Comparison of ENCODE assay signal across 8 cellular contexts in the genomic region with DNA sequence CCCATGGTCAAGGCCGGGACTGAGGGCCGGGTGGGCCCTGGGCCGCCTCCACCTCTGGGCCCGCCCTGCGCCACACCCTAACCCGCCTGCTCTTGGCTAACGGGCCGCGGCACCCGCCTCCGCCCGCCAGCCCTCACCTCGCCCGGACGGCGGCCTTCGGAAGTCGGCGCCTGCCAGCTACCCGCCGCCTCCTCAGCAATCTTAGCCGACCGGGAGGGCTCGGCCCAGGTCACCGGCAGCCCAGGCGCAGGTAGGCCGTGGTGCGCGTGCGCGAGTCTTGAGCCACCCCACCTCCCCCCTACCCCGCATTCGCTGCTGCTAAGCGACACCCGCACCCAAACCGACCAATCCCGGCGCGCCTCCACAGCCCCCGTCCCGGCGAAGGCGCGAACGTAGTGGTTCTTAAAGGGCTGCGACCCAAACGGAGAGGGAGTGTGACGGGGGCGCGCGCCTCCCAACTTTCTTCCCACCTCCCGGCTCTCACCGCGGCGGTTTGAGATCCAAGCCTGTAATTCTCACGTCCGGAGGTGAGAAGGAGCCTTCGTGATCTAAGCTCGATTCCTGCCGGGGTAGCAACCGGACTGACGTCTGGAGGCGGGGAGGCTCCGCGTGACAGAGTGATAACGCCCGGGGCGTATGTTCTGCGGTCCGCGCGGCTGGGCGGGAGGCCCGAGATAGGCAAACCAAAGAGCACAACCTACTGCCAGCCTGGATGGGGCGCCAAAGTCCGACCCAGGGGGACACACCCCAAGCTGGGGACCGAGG. TPM values are rescaled to one million over a fixed set of nuclear protein-coding genes. Genes with fewer than 3 reads are reported as not detected.
DNase-seq lines count a peak whose midpoint lies in the region; ATAC-seq and TF ChIP-seq lines count a peak whose summit lies in the region.

A gene with protein sequence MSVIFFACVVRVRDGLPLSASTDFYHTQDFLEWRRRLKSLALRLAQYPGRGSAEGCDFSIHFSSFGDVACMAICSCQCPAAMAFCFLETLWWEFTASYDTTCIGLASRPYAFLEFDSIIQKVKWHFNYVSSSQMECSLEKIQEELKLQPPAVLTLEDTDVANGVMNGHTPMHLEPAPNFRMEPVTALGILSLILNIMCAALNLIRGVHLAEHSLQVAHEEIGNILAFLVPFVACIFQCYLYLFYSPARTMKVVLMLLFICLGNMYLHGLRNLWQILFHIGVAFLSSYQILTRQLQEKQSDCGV (minus strand): TSS at position 259 of the 765 bp plus-strand sequence. CDS start 12,921 bp downstream, outside the sequence.

- no peak for TF ChIP-seq EP300 in Ishikawa (IDR thresholded peaks at IDR 0.05; ENCODE audit: borderline replicate concordance)

- peak within 1 kb of the TSS; percentile 89 for H3K4me3 Mint-ChIP-seq in activated T-cell treated with anti-CD3 and anti-CD28 coated beads, Interleukin-2, amount 50 U/mL, for 4 hours

- H3K9me3 Mint-ChIP-seq in activated T-cell treated with anti-CD3 and anti-CD28 coated beads, Interleukin-2, amount 50 U/mL, for 4 hours: peaks cover 3% of the 10 kb centered on the region

- H3K4me1 Mint-ChIP-seq in activated T-cell treated with anti-CD3 and anti-CD28 coated beads, Interleukin-2, amount 50 U/mL, for 4 hours (ENCODE audit: low read depth): peaks cover 40% of the 10 kb centered on the region

- peak; percentile 85 for DNase-seq in DMS53 (lab: John Stamatoyannopoulos, UW)
- peak; percentile 93 for DNase-seq in activated T-cell treated with anti-CD3 and anti-CD28 coated beads, Interleukin-2, amount 50 U/mL, for 4 hours
- DNase-seq in myocyte (ENCODE audit: low read depth): peak; percentile 96
- peak; percentile 94 to 96 for DNase-seq in stimulated activated CD8-positive, alpha-beta memory T cell treated with anti-CD3 and anti-CD28 coated beads, Interleukin-7, amount 100 ng/mL, for 48 hours (ENCODE audit: extremely low read depth in 1 of 2, low read depth in 1 of 2)

- H3K27me3 Mint-ChIP-seq in activated T-cell treated with anti-CD3 and anti-CD28 coated beads, Interleukin-2, amount 50 U/mL, for 4 hours (ENCODE audit: low read depth): no peaks in the 10 kb centered on the region

- TF ChIP-seq RAD21 in Ishikawa (IDR thresholded peaks at IDR 0.05; ENCODE audit: low read depth): peak; percentile 50

- ATAC-seq in GM21576 (IDR thresholded peaks at IDR 0.05; ENCODE audit: unreplicated experiment) (peak; percentile 89), esophagus mucosa (peak; percentile 95)
- peak; percentile 93 to 95 for ATAC-seq in activated T-cell treated with anti-CD3 and anti-CD28 coated beads, Interleukin-2, amount 50 U/mL, for 4 hours

- H3K36me3 Mint-ChIP-seq in activated T-cell treated with anti-CD3 and anti-CD28 coated beads, Interleukin-2, amount 50 U/mL, for 4 hours (ENCODE audit: insufficient read depth): peaks cover 10% of the 10 kb centered on the region

TF ChIP-seq in Ishikawa, 13 proteins besides CTCF, POLR2A, EP300 and RAD21 (continues in another document):
- TF ChIP-seq, protein P1, sequence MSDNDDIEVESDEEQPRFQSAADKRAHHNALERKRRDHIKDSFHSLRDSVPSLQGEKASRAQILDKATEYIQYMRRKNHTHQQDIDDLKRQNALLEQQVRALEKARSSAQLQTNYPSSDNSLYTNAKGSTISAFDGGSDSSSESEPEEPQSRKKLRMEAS (IDR thresholded peaks at IDR 0.05): peak; percentile 67
- TF ChIP-seq CEBPB (IDR thresholded peaks at IDR 0.05) (no peak), REST (IDR thresholded peaks at IDR 0.05; ENCODE audit: low read depth) (no peak), FOXM1 (IDR thresholded peaks at IDR 0.05; ENCODE audit: borderline replicate concordance, low read depth) (no peak), TEAD4 (IDR thresholded peaks at IDR 0.05) (0 out of 2 replicates have a peak, but pooled peaks have one; percentile 13), TCF12 (IDR thresholded peaks at IDR 0.05; ENCODE audit: low read depth) (no peak; the same call in 1 of the 2 replicates), EGR1 (IDR thresholded peaks at IDR 0.05) (peak; percentile 70), YY1 (IDR thresholded peaks at IDR 0.05; ENCODE audit: low read depth) (0 out of 2 replicates have a peak, but pooled peaks have one; percentile 35)
- TF ChIP-seq, protein P2, sequence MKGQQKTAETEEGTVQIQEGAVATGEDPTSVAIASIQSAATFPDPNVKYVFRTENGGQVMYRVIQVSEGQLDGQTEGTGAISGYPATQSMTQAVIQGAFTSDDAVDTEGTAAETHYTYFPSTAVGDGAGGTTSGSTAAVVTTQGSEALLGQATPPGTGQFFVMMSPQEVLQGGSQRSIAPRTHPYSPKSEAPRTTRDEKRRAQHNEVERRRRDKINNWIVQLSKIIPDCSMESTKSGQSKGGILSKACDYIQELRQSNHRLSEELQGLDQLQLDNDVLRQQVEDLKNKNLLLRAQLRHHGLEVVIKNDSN (IDR thresholded peaks at IDR 0.05): peak; percentile 44; the same call in 1 of the 2 replicates

TF ChIP-seq in PFSK-1, 5 proteins besides CTCF, POLR2A, EP300 and RAD21:
- TF ChIP-seq TAF1 (IDR thresholded peaks at IDR 0.05; ENCODE audit: borderline replicate concordance, insufficient read depth, low read length) (peak; percentile 80), REST (IDR thresholded peaks at IDR 0.05; ENCODE audit: insufficient read depth in 1 of 2, low read depth in 2 of 2, low read length in 2 of 2) (peak in 1 of 2 experiments; percentile 15; a peak in 1 of 4 replicates), POLR2AphosphoS5 (IDR thresholded peaks at IDR 0.05; ENCODE audit: low read depth, low read length) (peak; percentile 87), FOXP2 (optimal IDR thresholded peaks at IDR 0.05; ENCODE audit: borderline replicate concordance, extremely low read depth, extremely low read length, insufficient read depth) (peak; percentile 79), SIN3A (IDR thresholded peaks at IDR 0.05; ENCODE audit: borderline replicate concordance, insufficient read depth, low read length) (no peak)

RNA-seq across cellular contexts. Expression of the gene that starts here (rescaled TPM):
- polyA plus RNA-seq in PFSK-1 (2012; ENCODE audit: insufficient read length, low read depth): 18.9 TPM
- total RNA-seq in activated T-cell treated with anti-CD3 and anti-CD28 coated beads, Interleukin-2, amount 50 U/mL, for 4 hours: 10 to 100 TPM; 32.0 to 35.3 (median 35.1) TPM
- total RNA-seq in esophagus mucosa: 17.4 TPM
- 33.1 and 42.4 TPM in 2 replicates for total RNA-seq in myocyte
- polyA plus RNA-seq in myocyte (2012): 36.2 TPM

Comparison
In these comparisons a context has a peak if more than half of its experiments do, and no peak if none do; other contexts are left out.
1. Peak in every context shown above with its lines: DNase-seq and ATAC-seq.